1 cellular context compared by ENCODE assay signal in genomic region chrX:133444196-133444595, GRCh38.
TF ChIP-seq lines count a peak whose summit lies in the region.

No MANE protein-coding gene starts in this region.

TF ChIP-seq in GM23338, 12 proteins besides CTCF, POLR2A, EP300 and RAD21 (continued from another document):
- TF ChIP-seq ZNF462 (CRISPR knock-in tag; IDR thresholded peaks at IDR 0.05) (no peak), CREB1 (CRISPR knock-in tag; IDR thresholded peaks at IDR 0.05; ENCODE audit: low read depth) (no peak), POLR2AphosphoS5 (IDR thresholded peaks at IDR 0.05; ENCODE audit: low read depth) (no peak), EZH2phosphoT487 (IDR thresholded peaks at IDR 0.05; ENCODE audit: unreplicated experiment) (no peak)
